ENCODE assay signal across 1 cellular context in the genomic region with DNA sequence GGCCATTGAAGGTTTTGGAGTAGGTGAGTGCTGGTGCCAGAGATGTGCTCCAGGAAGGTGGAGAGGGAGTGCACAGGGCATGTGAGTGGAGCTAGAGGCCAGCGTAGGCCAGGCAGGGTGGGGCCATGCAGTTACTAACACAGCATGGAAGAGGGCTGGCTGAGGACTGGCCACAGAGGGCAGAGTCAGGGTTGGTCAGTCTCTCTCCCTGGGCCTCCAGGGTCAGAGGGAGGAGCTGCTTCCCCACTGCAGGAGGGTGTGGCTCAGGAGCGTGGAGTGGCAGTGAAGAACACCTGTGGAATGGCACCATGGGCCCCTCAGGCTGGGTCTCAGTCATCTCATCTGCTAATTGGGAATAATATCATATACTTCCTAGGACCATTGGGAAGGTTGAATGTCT.
TF ChIP-seq lines count a peak whose summit lies in the region.

No MANE protein-coding gene starts in this region.

TF ChIP-seq in HCT116, 20 proteins besides CTCF, POLR2A, EP300 and RAD21:
- TF ChIP-seq CBX3 (IDR thresholded peaks at IDR 0.05; ENCODE audit: low read depth) = no peak
- no peak for TF ChIP-seq SIN3A (IDR thresholded peaks at IDR 0.05; ENCODE audit: low read depth)
- TF ChIP-seq MAX (IDR thresholded peaks at IDR 0.05) = no peak
- no peak for TF ChIP-seq SP1 (IDR thresholded peaks at IDR 0.05; ENCODE audit: low read depth)
- no peak for TF ChIP-seq POLR2AphosphoS5 (IDR thresholded peaks at IDR 0.05; ENCODE audit: low read depth, low read length)
- TF ChIP-seq ZNF274 (IDR thresholded peaks at IDR 0.05; ENCODE audit: low read depth, low read length) = no peak
- TF ChIP-seq JUND (IDR thresholded peaks at IDR 0.05) = no peak
- no peak for TF ChIP-seq EGR1 (IDR thresholded peaks at IDR 0.05; ENCODE audit: low read depth)
- no peak for TF ChIP-seq CEBPB (IDR thresholded peaks at IDR 0.05; ENCODE audit: low read depth)
- TF ChIP-seq EZH2phosphoT487 (IDR thresholded peaks at IDR 0.05; ENCODE audit: borderline replicate concordance) = no peak
